In the genomic region with DNA sequence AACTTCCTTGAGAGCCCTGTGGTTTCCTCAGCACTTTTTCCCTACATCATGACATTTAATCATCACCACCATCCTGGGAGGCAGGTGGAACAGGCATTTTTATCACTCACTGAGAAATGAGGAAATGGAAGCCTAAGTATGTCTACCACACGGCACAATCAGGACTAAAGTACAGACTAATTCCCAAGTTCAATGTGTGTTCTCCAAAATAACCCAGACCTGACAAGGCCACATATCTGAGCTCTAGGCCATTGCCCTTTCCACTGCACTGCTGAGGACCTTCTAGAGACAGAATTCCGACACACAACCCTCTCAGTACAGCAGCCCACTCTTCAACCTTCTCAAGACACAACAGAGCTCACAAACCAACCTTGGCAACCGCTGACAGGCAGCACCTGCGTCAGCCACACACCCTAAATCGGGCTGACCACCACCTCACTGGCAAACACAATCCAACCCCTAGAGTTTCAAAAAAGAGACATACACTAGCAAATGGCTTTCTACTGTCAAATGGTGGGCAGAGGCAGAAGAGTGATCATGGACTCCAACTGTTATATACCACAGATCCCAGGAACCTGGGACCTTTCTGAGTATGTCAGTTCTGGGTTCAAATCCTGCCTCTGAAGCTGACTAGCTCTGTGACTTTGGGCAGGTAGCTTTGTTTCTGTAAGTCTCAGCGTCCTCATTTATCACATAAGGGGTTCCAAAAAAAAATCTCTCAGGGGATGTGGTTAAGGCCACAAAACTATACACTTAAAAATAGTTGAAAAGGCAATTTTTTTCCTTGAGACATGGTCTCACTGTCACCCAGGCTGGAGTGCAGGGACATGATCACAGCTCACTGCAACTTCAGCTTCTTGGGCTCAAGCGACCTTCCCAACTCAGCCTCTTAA, we compare ENCODE assay signal across 12 cellular contexts. TPM values are rescaled to one million over a fixed set of nuclear protein-coding genes. Genes with fewer than 3 reads are reported as not detected.
DNase-seq lines count a peak whose midpoint lies in the region; ATAC-seq, FAIRE-seq and TF ChIP-seq lines count a peak whose summit lies in the region.
"Had no signal": no experiment of that assay in that cellular context is flagged by ENCODE, and none has a peak within 500 bp of the region (broad histone marks: within the 10 kb centered on the region; RNA-seq: fewer than 3 reads in every experiment).

No MANE protein-coding gene starts in this region.

- H3K27ac ChIP-seq in DOHH2 (ENCODE audit: low read depth, low read length) = no peak overlapping the region

- H3F3A ChIP-seq in DOHH2 (ENCODE audit: control insufficient read depth, insufficient read depth) = no peaks in the 10 kb centered on the region

- H3K9me3 ChIP-seq in DOHH2 (ENCODE audit: control insufficient read depth, insufficient read depth, low read length) (no peaks in the 10 kb centered on the region), BE2C (no peaks in the 10 kb centered on the region)
- H3K9me3 ChIP-seq: ascending aorta, esophagus squamous epithelium, left lung, sigmoid colon had no signal

- H3K27me3 Mint-ChIP-seq in memory B cell = no peaks in the 10 kb centered on the region

- DNase-seq in memory B cell (ENCODE audit: low spot score in 2 of 2) (no peak), NCI-H446 treated with DMSO at 0.1 percent for 48 hours (lab: John Stamatoyannopoulos, UW) (no peak), HuH-7 (ENCODE audit: low spot score) (no peak), D721Med (ENCODE audit: insufficient read length, low spot score) (no peak), BE2C (no peak)
- DNase-seq: esophagus squamous epithelium, left lung, sigmoid colon had no signal

- H3K79me2 ChIP-seq in DOHH2 (ENCODE audit: control insufficient read depth, low read length) = no peaks in the 10 kb centered on the region

- ATAC-seq in GM19452 (IDR thresholded peaks at IDR 0.05; ENCODE audit: unreplicated experiment) = peak; percentile 17
- peak; percentile 41 for ATAC-seq in HG03520 (IDR thresholded peaks at IDR 0.05; ENCODE audit: unreplicated experiment)
- ATAC-seq in memory B cell (ENCODE audit: low read depth) = peak; percentile 43
- ATAC-seq: left lung had no signal

- no peaks in the 10 kb centered on the region for H3K9me3 Mint-ChIP-seq in memory B cell

- H3K4me1 Mint-ChIP-seq in memory B cell = peaks cover 47% of the 10 kb centered on the region

- peak overlapping the region; percentile 94 for H3K27ac Mint-ChIP-seq in memory B cell

- no peaks in the 10 kb centered on the region for H4K20me1 ChIP-seq in DOHH2 (ENCODE audit: control insufficient read depth, insufficient read depth, low read depth, low read length)

- H3K9me2 ChIP-seq in DOHH2 (replicated peaks; ENCODE audit: control insufficient read depth, low read length) = no peaks in the 10 kb centered on the region

- H3K36me3 ChIP-seq in DOHH2 (ENCODE audit: control insufficient read depth, low read length) (no peaks in the 10 kb centered on the region), BE2C (peaks cover 28% of the 10 kb centered on the region)
- H3K36me3 ChIP-seq: esophagus squamous epithelium, left lung, sigmoid colon had no signal

- FAIRE-seq in D721Med (lab: Jason Lieb, UNC) = no peak

- H3K36me3 Mint-ChIP-seq in memory B cell = no peaks in the 10 kb centered on the region

- no peaks in the 10 kb centered on the region for H3K27me3 ChIP-seq in DOHH2 (ENCODE audit: control insufficient read depth, low read length)
- no peaks in the 10 kb centered on the region for H3K27me3 ChIP-seq in BE2C
- H3K27me3 ChIP-seq: ascending aorta, esophagus squamous epithelium, left lung, sigmoid colon had no signal

- peak overlapping the region; percentile 33; the same call in 1 of the 2 replicates for H3K4me2 ChIP-seq in DOHH2 (ENCODE audit: low read length)

- H3K4me1 ChIP-seq in DOHH2 (ENCODE audit: control insufficient read depth, low read length) = peaks cover 24% of the 10 kb centered on the region
- peaks cover 66% of the 10 kb centered on the region for H3K4me1 ChIP-seq in BE2C

- H3K4me3 ChIP-seq in DOHH2 (ENCODE audit: low read length) (no peak overlapping the region), BE2C (ENCODE audit: low read depth, low read length) (no peak overlapping the region)
- H3K4me3 ChIP-seq: ascending aorta, esophagus squamous epithelium, left lung, sigmoid colon had no signal

- H3K4me3 Mint-ChIP-seq in memory B cell = peak overlapping the region; percentile 56

- TF ChIP-seq CTCF in DOHH2 (IDR thresholded peaks at IDR 0.05; ENCODE audit: low read depth, low read length, poor library complexity, severe bottlenecking) = no peak
- no peak for TF ChIP-seq CTCF in D721Med (IDR thresholded peaks at IDR 0.05; ENCODE audit: insufficient read depth, missing control alignments)
- no peak for TF ChIP-seq CTCF in BE2C (IDR thresholded peaks at IDR 0.05; ENCODE audit: low read depth, low read length)

RNA-seq across cellular contexts. Expression of a gene that starts 16.3 kb away (rescaled TPM):
- polyA plus RNA-seq in BE2C (2012; ENCODE audit: insufficient read depth, insufficient read length, low read depth) = 83.5 TPM
